ENCODE assay signal across 10 cellular contexts in the genomic region with DNA sequence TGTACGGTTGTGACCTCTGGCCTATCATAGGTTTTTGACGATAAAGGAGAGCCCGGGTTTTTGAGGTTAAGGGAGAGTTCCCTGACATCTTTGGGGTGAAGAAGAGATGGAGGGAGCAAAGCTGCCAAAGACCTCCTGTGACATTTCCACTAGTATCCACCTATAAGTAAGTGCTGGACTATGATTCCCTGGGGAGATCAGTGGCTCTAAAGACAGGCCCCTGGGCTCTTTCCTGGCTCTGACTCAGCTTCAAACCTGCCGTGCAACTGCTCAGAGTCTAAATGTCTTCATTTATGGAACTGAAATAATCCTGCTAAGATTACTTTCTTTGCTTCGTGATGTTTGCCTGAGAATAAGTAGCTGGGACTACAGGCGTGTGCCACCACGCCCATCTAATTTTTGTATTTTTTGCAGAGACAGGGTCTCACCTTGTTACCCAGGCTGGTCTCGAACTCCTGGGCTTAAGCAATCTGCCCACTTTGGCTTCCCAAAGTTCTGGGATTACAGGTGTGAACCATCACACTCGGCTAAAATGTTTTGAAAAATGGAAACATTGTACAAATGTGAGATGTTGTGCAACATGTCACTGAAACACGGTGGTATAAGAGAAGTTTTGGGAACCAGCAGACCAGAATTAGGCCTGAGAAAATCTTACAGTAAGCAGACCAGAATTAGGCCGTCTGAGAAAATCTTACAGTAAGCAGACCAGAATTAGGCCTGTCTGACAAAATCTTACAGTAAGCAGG. TPM values are rescaled to one million over a fixed set of nuclear protein-coding genes. Genes with fewer than 3 reads are reported as not detected.
DNase-seq lines count a peak whose midpoint lies in the region; ATAC-seq, FAIRE-seq and TF ChIP-seq lines count a peak whose summit lies in the region.
"Had no signal": no experiment of that assay in that cellular context is flagged by ENCODE, and none has a peak within 500 bp of the region (broad histone marks: within the 10 kb centered on the region; RNA-seq: fewer than 3 reads in every experiment).

No MANE protein-coding gene starts in this region.

- TF ChIP-seq CTCF in DND-41 (IDR thresholded peaks at IDR 0.05; ENCODE audit: borderline replicate concordance, extremely low read depth, low read length, poor library complexity, severe bottlenecking) (no peak), bronchial epithelial cell (IDR thresholded peaks at IDR 0.05; ENCODE audit: insufficient read depth, low read length, severe bottlenecking) (no peak), ascending aorta (IDR thresholded peaks at IDR 0.05) (no peak)

- H3K4me1 ChIP-seq in DND-41 (ENCODE audit: insufficient read depth, low read length) (peaks cover 30% of the 10 kb centered on the region), HUES64 (ENCODE audit: insufficient read depth, low read length) (peaks cover 16% of the 10 kb centered on the region; the same call in 1 of the 2 replicates), ascending aorta (peaks cover 0 to 3% of the 10 kb centered on the region in 2 donors)

- no peaks in the 10 kb centered on the region for H3K9me3 ChIP-seq in DND-41 (ENCODE audit: insufficient read depth, low read length, severe bottlenecking)
- H3K9me3 ChIP-seq in HUES64 (ENCODE audit: insufficient read depth, low read depth, low read length), result no peaks in the 10 kb centered on the region
- no peaks in the 10 kb centered on the region for H3K9me3 ChIP-seq in ascending aorta

- H3K9ac ChIP-seq in DND-41 (ENCODE audit: low read depth, low read length) (peak overlapping the region; percentile 77), HUES64 (ENCODE audit: low read depth, low read length) (no peak overlapping the region)

- DNase-seq in DND-41, result no peak
- peak; percentile 30 for DNase-seq in bronchial epithelial cell (ENCODE audit: low read depth)
- DNase-seq in natural killer cell treated with Interleukin-12 subunit alpha and Interleukin-12 subunit beta and Interleukin-15 and Interleukin-18, amount 100 ng/mL, for 72 hours (ENCODE audit: low spot score), result no peak
- no peak for DNase-seq in stimulated activated CD4-positive, alpha-beta T cell treated with anti-CD3 and anti-CD28 coated beads, Interleukin-1b, Interleukin-23, amount 100 ng/mL, for 48 hours
- no peak for DNase-seq in NCI-H510A treated with DMSO at 0.1 percent for 48 hours (lab: John Stamatoyannopoulos, UW)
- no peak for DNase-seq in ascending aorta (ENCODE audit: low spot score in 2 of 2)
- DNase-seq: KBM-7, SHP77 treated with DMSO at 0.1 percent for 48 hours had no signal

- H3K9me3 Mint-ChIP-seq in natural killer cell treated with Interleukin-12 subunit alpha and Interleukin-12 subunit beta and Interleukin-15 and Interleukin-18, amount 100 ng/mL, for 72 hours, result no peaks in the 10 kb centered on the region

- H3K79me2 ChIP-seq in DND-41 (ENCODE audit: insufficient read depth, low read length), result peaks cover 35% of the 10 kb centered on the region

- peak overlapping the region; percentile 91; the same call in 1 of the 2 replicates for H2AFZ ChIP-seq in DND-41 (ENCODE audit: low read depth, low read length)

- H3K4me1 Mint-ChIP-seq in natural killer cell treated with Interleukin-12 subunit alpha and Interleukin-12 subunit beta and Interleukin-15 and Interleukin-18, amount 100 ng/mL, for 72 hours (ENCODE audit: low read depth in 2 of 2), result peaks cover 16 to 21% of the 10 kb centered on the region in 2 donors

- no peaks in the 10 kb centered on the region for H3K36me3 Mint-ChIP-seq in natural killer cell treated with Interleukin-12 subunit alpha and Interleukin-12 subunit beta and Interleukin-15 and Interleukin-18, amount 100 ng/mL, for 72 hours

- no peak overlapping the region for H3K4me3 ChIP-seq in DND-41 (ENCODE audit: low read depth in 1 of 2, low read length in 2 of 2)
- H3K4me3 ChIP-seq in HUES64 (ENCODE audit: low read length), result peak overlapping the region; percentile 85; the same call in 1 of the 2 replicates
- H3K4me3 ChIP-seq in bronchial epithelial cell (ENCODE audit: low read depth, low read length), result no peak overlapping the region
- peak overlapping the region in 1 of 2 donors; percentile 87 for H3K4me3 ChIP-seq in ascending aorta

- ATAC-seq in DND-41 (ENCODE audit: insufficient read depth, low read depth) (no peak), HG03280 (IDR thresholded peaks at IDR 0.05; ENCODE audit: unreplicated experiment) (no peak)
- no peak for ATAC-seq in natural killer cell treated with Interleukin-12 subunit alpha and Interleukin-12 subunit beta and Interleukin-15 and Interleukin-18, amount 100 ng/mL, for 72 hours

- no peaks in the 10 kb centered on the region for H3K27me3 ChIP-seq in DND-41 (ENCODE audit: insufficient read depth, low read length, poor library complexity)
- H3K27me3 ChIP-seq in HUES64 (ENCODE audit: insufficient read depth, low read length), result peaks cover 19% of the 10 kb centered on the region
- H3K27me3 ChIP-seq in bronchial epithelial cell (ENCODE audit: control insufficient read depth, insufficient read depth, low read length), result no peaks in the 10 kb centered on the region
- H3K27me3 ChIP-seq in ascending aorta, result no peaks in the 10 kb centered on the region

- peak overlapping the region; percentile 93; the same call in 1 of the 2 replicates for H3K4me2 ChIP-seq in DND-41 (ENCODE audit: insufficient read depth, low read length)

- no peaks in the 10 kb centered on the region for H3K27me3 Mint-ChIP-seq in natural killer cell treated with Interleukin-12 subunit alpha and Interleukin-12 subunit beta and Interleukin-15 and Interleukin-18, amount 100 ng/mL, for 72 hours

- peaks cover 8% of the 10 kb centered on the region; the same call in 1 of the 2 replicates for H4K20me1 ChIP-seq in DND-41 (ENCODE audit: insufficient read depth, low read length)

- peak overlapping the region; percentile 85 to 89 for H3K27ac Mint-ChIP-seq in natural killer cell treated with Interleukin-12 subunit alpha and Interleukin-12 subunit beta and Interleukin-15 and Interleukin-18, amount 100 ng/mL, for 72 hours

- no peak for FAIRE-seq in bronchial epithelial cell (lab: Jason Lieb, UNC)

- intact Hi-C loops in ascending aorta (cut with DNase I), result loop anchor here (5.0 to 10.0 kb wide), 3 partner anchors 237 to 994 kb away; a partner anchor contains a TSS

- H3K27ac ChIP-seq in DND-41 (ENCODE audit: low read length) (no peak overlapping the region), HUES64 (ENCODE audit: low read depth, low read length) (no peak overlapping the region), ascending aorta (no peak overlapping the region)

- H3K36me3 ChIP-seq in DND-41 (ENCODE audit: insufficient read depth, low read length) (no peaks in the 10 kb centered on the region; the same call in 1 of the 2 replicates), HUES64 (ENCODE audit: insufficient read depth, low read length) (no peaks in the 10 kb centered on the region), bronchial epithelial cell (ENCODE audit: control insufficient read depth, insufficient read depth, low read length) (no peaks in the 10 kb centered on the region), ascending aorta (no peaks in the 10 kb centered on the region)

- 85% methylated on average over 11 of the region's 11 CpGs for WGBS in HUES64

- H3K4me3 Mint-ChIP-seq in natural killer cell treated with Interleukin-12 subunit alpha and Interleukin-12 subunit beta and Interleukin-15 and Interleukin-18, amount 100 ng/mL, for 72 hours, result peak overlapping the region; percentile 87

RNA-seq across cellular contexts. Expression of a gene that starts 1.2 kb away (rescaled TPM):
- polyA plus RNA-seq in HUES64 (2013, experiment 1 of 2), result 5.4 TPM
- 7.7 TPM for polyA plus RNA-seq in HUES64 (2013, experiment 2 of 2)
- total RNA-seq in bronchial epithelial cell (1.3 and 5.6 TPM in 2 replicates), ascending aorta (6.1 TPM)
- total RNA-seq in natural killer cell treated with Interleukin-12 subunit alpha and Interleukin-12 subunit beta and Interleukin-15 and Interleukin-18, amount 100 ng/mL, for 72 hours, result 1 to 10 TPM; 4.1 to 4.4 TPM

RNA-seq across cellular contexts. Expression of a gene that starts 59.4 kb away (rescaled TPM):
- polyA plus RNA-seq in HUES64 (2013, experiment 1 of 2), result 17.0 TPM
- polyA plus RNA-seq in HUES64 (2013, experiment 2 of 2), result 21.8 TPM
- total RNA-seq in bronchial epithelial cell (4.5 and 6.6 TPM in 2 replicates), ascending aorta (7.3 TPM)
- 1 to 10 TPM; 4.0 to 5.5 TPM for total RNA-seq in natural killer cell treated with Interleukin-12 subunit alpha and Interleukin-12 subunit beta and Interleukin-15 and Interleukin-18, amount 100 ng/mL, for 72 hours
